12 cellular contexts compared by ENCODE assay signal in the genomic region with DNA sequence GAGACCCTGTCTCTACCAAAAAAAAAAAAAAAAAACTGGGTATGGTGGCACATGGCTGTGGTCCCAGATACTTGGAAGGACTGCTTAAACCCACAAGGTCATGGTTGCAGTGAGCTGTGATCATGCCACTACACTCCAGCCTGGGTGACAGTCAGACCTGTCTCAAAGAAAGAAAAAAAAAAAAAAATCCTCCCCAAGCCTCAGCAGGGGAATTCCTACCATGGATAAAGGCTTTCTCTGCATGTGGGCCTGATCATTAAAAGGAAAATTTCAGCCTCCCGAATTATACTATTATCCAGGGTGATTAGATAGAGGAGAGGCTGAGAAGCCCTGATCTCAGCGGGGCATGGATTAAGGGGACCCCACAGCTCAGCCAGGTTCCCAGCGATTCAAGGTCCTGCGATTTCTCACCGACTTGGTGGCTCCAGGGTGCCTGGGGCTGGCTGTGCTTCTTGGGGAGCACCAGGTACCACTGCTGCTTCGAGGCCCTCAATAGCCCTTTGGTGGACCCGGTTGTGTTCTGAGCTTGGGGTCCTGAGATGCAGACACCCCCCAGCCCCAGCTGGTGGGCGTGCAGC. TPM values are rescaled to one million over a fixed set of nuclear protein-coding genes. Genes with fewer than 3 reads are reported as not detected.
DNase-seq lines count a peak whose midpoint lies in the region; ATAC-seq and TF ChIP-seq lines count a peak whose summit lies in the region.
"Had no signal": no experiment of that assay in that cellular context is flagged by ENCODE, and none has a peak within 500 bp of the region (broad histone marks: within the 10 kb centered on the region; RNA-seq: fewer than 3 reads in every experiment).

No MANE protein-coding gene starts in this region.

- peaks cover 89% of the 10 kb centered on the region for H4K20me1 ChIP-seq in Loucy (ENCODE audit: insufficient read depth, low read length, poor library complexity, severe bottlenecking)

- no peaks in the 10 kb centered on the region for H3K9me2 ChIP-seq in Loucy (replicated peaks; ENCODE audit: low read depth, low read length)

- no peaks in the 10 kb centered on the region for H3K36me3 ChIP-seq in Loucy (ENCODE audit: insufficient read depth, low read length)

- H3K4me2 ChIP-seq in Loucy (ENCODE audit: low read depth, low read length, poor library complexity, severe bottlenecking): peak overlapping the region; percentile 99

- H3K27ac Mint-ChIP-seq in CD4-positive, alpha-beta T cell: peak overlapping the region; percentile 82
- peak overlapping the region; percentile 93 for H3K27ac Mint-ChIP-seq in dendritic cell treated with granulocyte-macrophage colony-stimulating factor and Interleukin-4, amounts not matched to agents 40 ng/mL and 50 ng/mL, for 4 days
- H3K27ac Mint-ChIP-seq in osteocyte (ENCODE audit: unreplicated experiment): peak overlapping the region; percentile 97

- POLR2A ChIA-PET in CD4-positive, alpha-beta T cell (lab: Charles Lee): interaction anchor here (1.7 to 7.0 kb wide), 4 partner anchors 14 to 33 kb away, joined by 5 to 66 read pairs (median 16); no protein-coding TSS in a partner anchor

- 0 out of 2 replicates have a peak, but pooled peaks cover 2% of the 10 kb centered on the region for H3F3A ChIP-seq in Loucy (ENCODE audit: low read depth)

- no peak for ATAC-seq in CD4-positive, alpha-beta T cell (ENCODE audit: poor library complexity)
- no peak for ATAC-seq in HG02870 (IDR thresholded peaks at IDR 0.05; ENCODE audit: unreplicated experiment)

- H3K36me3 Mint-ChIP-seq in CD4-positive, alpha-beta T cell (ENCODE audit: low read depth): peaks cover 26% of the 10 kb centered on the region
- H3K36me3 Mint-ChIP-seq in dendritic cell treated with granulocyte-macrophage colony-stimulating factor and Interleukin-4, amounts not matched to agents 40 ng/mL and 50 ng/mL, for 4 days (ENCODE audit: low read depth): peaks cover 97% of the 10 kb centered on the region
- peaks cover 3% of the 10 kb centered on the region for H3K36me3 Mint-ChIP-seq in osteocyte (ENCODE audit: unreplicated experiment)

- peak overlapping the region; percentile 97 for H3K4me3 ChIP-seq in Loucy (ENCODE audit: low read length, poor library complexity, severe bottlenecking)
- no peak overlapping the region for H3K4me3 ChIP-seq in foreskin fibroblast (ENCODE audit: low read depth in 1 of 2, low read length in 2 of 2)

- peaks cover 78% of the 10 kb centered on the region for H3K4me1 Mint-ChIP-seq in CD4-positive, alpha-beta T cell (ENCODE audit: low read depth)
- H3K4me1 Mint-ChIP-seq in dendritic cell treated with granulocyte-macrophage colony-stimulating factor and Interleukin-4, amounts not matched to agents 40 ng/mL and 50 ng/mL, for 4 days (ENCODE audit: low read depth): peaks cover 83% of the 10 kb centered on the region
- H3K4me1 Mint-ChIP-seq in osteocyte (ENCODE audit: unreplicated experiment): peaks cover 85% of the 10 kb centered on the region

- peaks cover 83% of the 10 kb centered on the region for H3K4me1 ChIP-seq in Loucy (ENCODE audit: insufficient read depth, low read length, poor library complexity, severe bottlenecking)

- DNase-seq in CD4-positive, alpha-beta T cell: no peak
- DNase-seq in osteocyte (ENCODE audit: extremely low spot score, unreplicated experiment) (no peak), foreskin fibroblast (no peak), COLO829 (ENCODE audit: low spot score) (no peak)
- DNase-seq in NK-92 treated with Interleukin-12 subunit alpha and Interleukin-12 subunit beta, amount 100 ng/mL, for 24 hours (lab: John Stamatoyannopoulos, UW): no peak
- DNase-seq: DMS53, glutamatergic neuron, KG1, NCI-H69 had no signal

- TF ChIP-seq CTCF in CD4-positive, alpha-beta T cell (IDR thresholded peaks at IDR 0.05): no peak
- TF ChIP-seq CTCF in Loucy (conservative IDR thresholded peaks at IDR 0.05; ENCODE audit: low read length) (no peak), osteocyte (IDR thresholded peaks at IDR 0.05) (no peak), foreskin fibroblast (IDR thresholded peaks at IDR 0.05; ENCODE audit: low read depth, low read length) (no peak)

- CTCF ChIA-PET in CD4-positive, alpha-beta T cell (lab: Charles Lee): interaction anchor here (0.7 to 8.4 kb wide), 5 partner anchors 8 to 40 kb away, joined by 3 to 56 read pairs (median 6); no protein-coding TSS in a partner anchor

- no peaks in the 10 kb centered on the region for H3K9me3 ChIP-seq in CD4-positive, alpha-beta T cell (ENCODE audit: control insufficient read depth, low read length)
- no peaks in the 10 kb centered on the region for H3K9me3 ChIP-seq in Loucy (ENCODE audit: insufficient read depth, low read depth, low read length)

- no peaks in the 10 kb centered on the region for H3K9me3 Mint-ChIP-seq in CD4-positive, alpha-beta T cell
- H3K9me3 Mint-ChIP-seq in dendritic cell treated with granulocyte-macrophage colony-stimulating factor and Interleukin-4, amounts not matched to agents 40 ng/mL and 50 ng/mL, for 4 days: no peaks in the 10 kb centered on the region
- H3K9me3 Mint-ChIP-seq in osteocyte (ENCODE audit: unreplicated experiment): no peaks in the 10 kb centered on the region

- intact Hi-C loops in CD4-positive, alpha-beta T cell (cut with DNase I, micrococcal nuclease): loop anchor here in 1 of 2 experiments (10.0 kb wide), 1 partner anchor 604 kb away; the partner anchor contains the start of genes ERP29 and TMEM116
- intact Hi-C loops in dendritic cell treated with granulocyte-macrophage colony-stimulating factor and Interleukin-4, amounts not matched to agents 40 ng/mL and 50 ng/mL, for 4 days (cut with micrococcal nuclease): no loop called here

- H3K27me3 ChIP-seq in CD4-positive, alpha-beta T cell (ENCODE audit: control insufficient read depth, insufficient read depth, low read length): no peaks in the 10 kb centered on the region
- H3K27me3 ChIP-seq in Loucy (ENCODE audit: insufficient read depth, low read length, poor library complexity, severe bottlenecking): peaks cover 7% of the 10 kb centered on the region

- peaks cover 95% of the 10 kb centered on the region for H3K79me2 ChIP-seq in Loucy (ENCODE audit: insufficient read depth, low read length)

- H2AFZ ChIP-seq in Loucy (ENCODE audit: low read length): no peak overlapping the region

- peak overlapping the region; percentile 64 for H3K27ac ChIP-seq in CD4-positive, alpha-beta T cell (ENCODE audit: low read depth, low read length)

- H3K27me3 Mint-ChIP-seq in CD4-positive, alpha-beta T cell: no peaks in the 10 kb centered on the region
- no peaks in the 10 kb centered on the region for H3K27me3 Mint-ChIP-seq in dendritic cell treated with granulocyte-macrophage colony-stimulating factor and Interleukin-4, amounts not matched to agents 40 ng/mL and 50 ng/mL, for 4 days
- no peaks in the 10 kb centered on the region for H3K27me3 Mint-ChIP-seq in osteocyte (ENCODE audit: unreplicated experiment)

- H3K9ac ChIP-seq in Loucy (ENCODE audit: low read depth, low read length, poor library complexity, severe bottlenecking): peak overlapping the region; percentile 99

- peak overlapping the region; percentile 42 for H3K4me3 Mint-ChIP-seq in CD4-positive, alpha-beta T cell
- peak overlapping the region; percentile 56 for H3K4me3 Mint-ChIP-seq in dendritic cell treated with granulocyte-macrophage colony-stimulating factor and Interleukin-4, amounts not matched to agents 40 ng/mL and 50 ng/mL, for 4 days
- no peak overlapping the region for H3K4me3 Mint-ChIP-seq in osteocyte (ENCODE audit: unreplicated experiment)

RNA-seq across cellular contexts. Expression of gene SH2B3, which starts 5.6 kb away (rescaled TPM):
- 10 to 100 TPM; 42.3 to 46.4 TPM for total RNA-seq in CD4-positive, alpha-beta T cell
- total RNA-seq in osteocyte: 36.4 and 37.4 TPM in 2 replicates

RNA-seq across cellular contexts. Expression of gene PHETA1, which starts 42.4 kb away (rescaled TPM):
- total RNA-seq in CD4-positive, alpha-beta T cell: 1 to 10 TPM; 1.3 to 1.7 TPM
- total RNA-seq in osteocyte: 13.6 and 14.6 TPM in 2 replicates
